ENCODE assay signal across 24 cellular contexts in genomic region chr4:70831293-70831692, GRCh38.
"Had no signal": no experiment of that assay in that cellular context is flagged by ENCODE, and none has a peak within 500 bp of the region (broad histone marks: within the 10 kb centered on the region; RNA-seq: fewer than 3 reads in every experiment).

No MANE protein-coding gene starts in this region.

- H3K27ac Mint-ChIP-seq: immature natural killer cell; progenitor cell of endocrine pancreas; stimulated activated naive B cell treated with anti-CD40 and anti-IgM and Interleukin-4, amounts not matched to agents 10 μg/mL and 1 μg/mL and 100 μg/mL, for 72 hours had no signal

- FAIRE-seq: islet of Langerhans, kidney had no signal

- H3K9me3 Mint-ChIP-seq: immature natural killer cell; naive thymus-derived CD8-positive, alpha-beta T cell; stimulated activated naive B cell treated with anti-CD40 and anti-IgM and Interleukin-4, amounts not matched to agents 10 μg/mL and 1 μg/mL and 100 μg/mL, for 72 hours had no signal

- DNase-seq: hypothalamus; immature natural killer cell; kidney; left colon; left lung; lower lobe of right lung; mammary epithelial cell; mesenchymal stem cell; naive thymus-derived CD8-positive, alpha-beta T cell; ovary; right lobe of liver; stimulated activated CD4-positive, alpha-beta T cell treated with anti-CD3 and anti-CD28 coated beads, Interleukin-1b, Interleukin-23, amount 100 ng/mL, for 48 hours; stimulated activated CD4-positive, alpha-beta T cell treated with anti-CD3 and anti-CD28 coated beads, Interleukin-2, amount 100 ng/mL, for 48 hours; stimulated activated CD4-positive, alpha-beta T cell treated with anti-CD3 and anti-CD28 coated beads, Interleukin-4, amount 100 ng/mL, for 4 hours; stimulated activated CD8-positive, alpha-beta memory T cell treated with anti-CD3 and anti-CD28 coated beads, Interleukin-4, amount 100 ng/mL, for 48 hours; stimulated activated naive B cell treated with anti-CD40 and anti-IgM and Interleukin-4, amounts not matched to agents 10 μg/mL and 1 μg/mL and 100 μg/mL, for 72 hours; stimulated activated naive CD8-positive, alpha-beta T cell treated with anti-CD3 and anti-CD28 coated beads, Interleukin-15, Interleukin-2, amounts not matched to agents 100 U/mL and 50 U/mL, for 24 hours; stomach; testis; thyroid gland; transverse colon; upper lobe of left lung had no signal

- H3K4me3 Mint-ChIP-seq: immature natural killer cell; naive thymus-derived CD8-positive, alpha-beta T cell; stimulated activated naive B cell treated with anti-CD40 and anti-IgM and Interleukin-4, amounts not matched to agents 10 μg/mL and 1 μg/mL and 100 μg/mL, for 72 hours had no signal

- H3K27me3 Mint-ChIP-seq: naive thymus-derived CD8-positive, alpha-beta T cell; progenitor cell of endocrine pancreas; stimulated activated naive B cell treated with anti-CD40 and anti-IgM and Interleukin-4, amounts not matched to agents 10 μg/mL and 1 μg/mL and 100 μg/mL, for 72 hours had no signal
